Comparison of ENCODE assay signal across 8 cellular contexts in genomic region chr17:42019509-42020404, GRCh38. TPM values are rescaled to one million over a fixed set of nuclear protein-coding genes. Genes with fewer than 3 reads are reported as not detected.
DNase-seq lines count a peak whose midpoint lies in the region; ATAC-seq and TF ChIP-seq lines count a peak whose summit lies in the region.

NKIRAS2 (plus strand) TSS chr17:42020090; CDS start chr17:42021578, 1,488 bp downstream.

- peak; percentile 47 for ATAC-seq in GM21723 (IDR thresholded peaks at IDR 0.05; ENCODE audit: unreplicated experiment)
- peak; percentile 75 to 91 (median 79) for ATAC-seq in natural killer cell

- TF ChIP-seq CTCF in fibroblast of lung (conservative IDR thresholded peaks at IDR 0.05 in 1 of 2, IDR thresholded peaks at IDR 0.05 in 1 of 2; ENCODE audit: low read depth in 1 of 2, low read length in 2 of 2): peak; percentile 75 to 76
- TF ChIP-seq CTCF in natural killer cell (IDR thresholded peaks at IDR 0.05): peak; percentile 92

- H2AFZ ChIP-seq in fibroblast of lung (ENCODE audit: low read length): peak within 1 kb of the TSS; percentile 86

- no peaks in the 10 kb centered on the region for H3K9me3 Mint-ChIP-seq in activated T-helper 1 cell treated with anti-CD3 and anti-CD28 coated beads, Interleukin-12 subunit alpha, Interleukin-12 subunit beta, Interleukin-2, Interleukin-4 antibody, amounts not matched to agents 30 ng/mL and 10 ng/mL and 1 ng/mL, durations not matched to agents 14 hours and 24 hours and 36 hours
- peaks cover 0 to 2% of the 10 kb centered on the region in 2 donors for H3K9me3 Mint-ChIP-seq in natural killer cell

- no peaks in the 10 kb centered on the region for H3K9me3 ChIP-seq in fibroblast of lung (ENCODE audit: control insufficient read depth, insufficient read depth, low read depth, low read length)

- H3K9ac ChIP-seq in fibroblast of lung (ENCODE audit: insufficient read depth, low read length): peak within 1 kb of the TSS; percentile 89

- peak within 1 kb of the TSS; percentile 81 for H3K27ac Mint-ChIP-seq in activated T-helper 1 cell treated with anti-CD3 and anti-CD28 coated beads, Interleukin-12 subunit alpha, Interleukin-12 subunit beta, Interleukin-2, Interleukin-4 antibody, amounts not matched to agents 30 ng/mL and 10 ng/mL and 1 ng/mL, durations not matched to agents 14 hours and 24 hours and 36 hours
- H3K27ac Mint-ChIP-seq in natural killer cell: peak within 1 kb of the TSS; percentile 96 to 99

- H3K4me2 ChIP-seq in fibroblast of lung (ENCODE audit: extremely low read depth, insufficient read depth, low read length): peak within 1 kb of the TSS; percentile 83

- H4K20me1 ChIP-seq in fibroblast of lung (ENCODE audit: control insufficient read depth, extremely low read depth, insufficient read depth, low read length): no peaks in the 10 kb centered on the region

- peaks cover 38% of the 10 kb centered on the region for H3K79me2 ChIP-seq in fibroblast of lung (ENCODE audit: control insufficient read depth, insufficient read depth, low read length)

- intact Hi-C loops in activated T-helper 1 cell treated with anti-CD3 and anti-CD28 coated beads, Interleukin-12 subunit alpha, Interleukin-12 subunit beta, Interleukin-2, Interleukin-4 antibody, amounts not matched to agents 30 ng/mL and 10 ng/mL and 1 ng/mL, durations not matched to agents 14 hours and 24 hours and 36 hours (cut with micrococcal nuclease): loop anchor here (5.0 to 10.0 kb wide), 2 partner anchors 385 to 1988 kb away; no protein-coding TSS in a partner anchor
- intact Hi-C loops in natural killer cell (cut with micrococcal nuclease): no loop called here

- H3K4me3 Mint-ChIP-seq in activated T-helper 1 cell treated with anti-CD3 and anti-CD28 coated beads, Interleukin-12 subunit alpha, Interleukin-12 subunit beta, Interleukin-2, Interleukin-4 antibody, amounts not matched to agents 30 ng/mL and 10 ng/mL and 1 ng/mL, durations not matched to agents 14 hours and 24 hours and 36 hours: peak within 1 kb of the TSS; percentile 100
- H3K4me3 Mint-ChIP-seq in natural killer cell: peak within 1 kb of the TSS; percentile 99

- peaks cover 5% of the 10 kb centered on the region for H3K4me1 ChIP-seq in fibroblast of lung (ENCODE audit: control insufficient read depth, extremely low read depth, insufficient read depth, low read length)

- peaks cover 53% of the 10 kb centered on the region for H3K4me1 Mint-ChIP-seq in activated T-helper 1 cell treated with anti-CD3 and anti-CD28 coated beads, Interleukin-12 subunit alpha, Interleukin-12 subunit beta, Interleukin-2, Interleukin-4 antibody, amounts not matched to agents 30 ng/mL and 10 ng/mL and 1 ng/mL, durations not matched to agents 14 hours and 24 hours and 36 hours (ENCODE audit: low read depth)
- H3K4me1 Mint-ChIP-seq in natural killer cell: peaks cover 70 to 72% of the 10 kb centered on the region in 2 donors

- DNase-seq in D341Med (ENCODE audit: low spot score): peak; percentile 98
- DNase-seq in LHCN-M2 (ENCODE audit: low read depth): peak; percentile 86
- peak; percentile 86 for DNase-seq in RPMI7951 (ENCODE audit: low read depth)
- DNase-seq in activated T-helper 1 cell treated with anti-CD3 and anti-CD28 coated beads, Interleukin-12 subunit alpha, Interleukin-12 subunit beta, Interleukin-2, Interleukin-4 antibody, amounts not matched to agents 30 ng/mL and 10 ng/mL and 1 ng/mL, durations not matched to agents 14 hours and 24 hours and 36 hours (ENCODE audit: low spot score): peak; percentile 93
- peak; percentile 89 to 90 for DNase-seq in fibroblast of lung (ENCODE audit: low read depth in 2 of 2)
- DNase-seq in natural killer cell: peak; percentile 84
- peak; percentile 83 to 93 (median 86) for DNase-seq in stimulated activated naive CD4-positive, alpha-beta T cell (lab: John Stamatoyannopoulos, UW)

- no peaks in the 10 kb centered on the region for H3K27me3 ChIP-seq in fibroblast of lung (ENCODE audit: control insufficient read depth, insufficient read depth, low read length)

- H3K27ac ChIP-seq in fibroblast of lung (ENCODE audit: insufficient read depth, low read length): peak within 1 kb of the TSS; percentile 88

- H3K27me3 Mint-ChIP-seq in activated T-helper 1 cell treated with anti-CD3 and anti-CD28 coated beads, Interleukin-12 subunit alpha, Interleukin-12 subunit beta, Interleukin-2, Interleukin-4 antibody, amounts not matched to agents 30 ng/mL and 10 ng/mL and 1 ng/mL, durations not matched to agents 14 hours and 24 hours and 36 hours (ENCODE audit: insufficient read depth): no peaks in the 10 kb centered on the region
- H3K27me3 Mint-ChIP-seq in natural killer cell (ENCODE audit: low read depth in 2 of 2): no peaks in the 10 kb centered on the region

- peaks cover 32% of the 10 kb centered on the region for H3K36me3 Mint-ChIP-seq in activated T-helper 1 cell treated with anti-CD3 and anti-CD28 coated beads, Interleukin-12 subunit alpha, Interleukin-12 subunit beta, Interleukin-2, Interleukin-4 antibody, amounts not matched to agents 30 ng/mL and 10 ng/mL and 1 ng/mL, durations not matched to agents 14 hours and 24 hours and 36 hours (ENCODE audit: low read depth)
- H3K36me3 Mint-ChIP-seq in natural killer cell: no peaks in the 10 kb centered on the region

- H3K36me3 ChIP-seq in fibroblast of lung (ENCODE audit: control insufficient read depth, insufficient read depth, low read length): peaks cover 14% of the 10 kb centered on the region

- H3K4me3 ChIP-seq in fibroblast of lung (replicated peaks in 1 of 4; ENCODE audit: control extremely low read depth in 1 of 4, insufficient read depth in 1 of 4, low read depth in 3 of 4, low read length in 4 of 4): peak within 1 kb of the TSS; percentile 90 to 98 (median 96)

RNA-seq across cellular contexts. Expression of gene NKIRAS2, which starts in this region (rescaled TPM):
- total RNA-seq in LHCN-M2 (2014; rRNA removed): 41.2 and 48.5 TPM in 2 replicates
- polyA plus RNA-seq in LHCN-M2 (2012): 36.7 TPM
- total RNA-seq in RPMI7951 (2014; rRNA removed; shearing (Covaris generic)): 36.2 and 38.0 TPM in 2 replicates
- 32.6 and 36.3 TPM in 2 replicates for total RNA-seq in activated T-helper 1 cell treated with anti-CD3 and anti-CD28 coated beads, Interleukin-12 subunit alpha, Interleukin-12 subunit beta, Interleukin-2, Interleukin-4 antibody, amounts not matched to agents 30 ng/mL and 10 ng/mL and 1 ng/mL, durations not matched to agents 14 hours and 24 hours and 36 hours
- total RNA-seq in fibroblast of lung: 18.8 and 19.8 TPM in 2 replicates
- polyA plus RNA-seq in fibroblast of lung: 36.0 and 37.7 TPM in 2 replicates
- polyA plus RNA-seq in fibroblast of lung (2012): 25.9 and 29.6 TPM in 2 replicates
- 54.6 and 59.6 TPM in 2 replicates for polyA minus RNA-seq in fibroblast of lung (ENCODE audit: low replicate concordance)
- 10 to 100 TPM; 17.5 to 20.9 (median 19.3) TPM for total RNA-seq in natural killer cell

Comparison
In these comparisons a context has a peak if more than half of its experiments do, and no peak if none do; other contexts are left out.
1. Peak in every context shown above with its lines: DNase-seq, ATAC-seq, H3K4me3 ChIP-seq and H3K27ac ChIP-seq.